9 cellular contexts compared by ENCODE assay signal in genomic region chr4:56129431-56129861, GRCh38.
DNase-seq lines count a peak whose midpoint lies in the region; ATAC-seq and TF ChIP-seq lines count a peak whose summit lies in the region.
"Had no signal": no experiment of that assay in that cellular context is flagged by ENCODE, and none has a peak within 500 bp of the region (broad histone marks: within the 10 kb centered on the region; RNA-seq: fewer than 3 reads in every experiment).

No MANE protein-coding gene starts in this region.

- TF ChIP-seq CTCF in LNCaP clone FGC (IDR thresholded peaks at IDR 0.05; ENCODE audit: control insufficient read depth, extremely low read depth, insufficient read depth) (peak; percentile 62), brain (conservative IDR thresholded peaks at IDR 0.05) (no peak), gastroesophageal sphincter (IDR thresholded peaks at IDR 0.05) (no peak)

- no peak overlapping the region for H3K27ac ChIP-seq in gastroesophageal sphincter

- H3K4me1 Mint-ChIP-seq in brain, result peaks cover 65% of the 10 kb centered on the region

- no peak for ATAC-seq in GM21619 (IDR thresholded peaks at IDR 0.05; ENCODE audit: unreplicated experiment)
- ATAC-seq in gastroesophageal sphincter, result no peak

- no peaks in the 10 kb centered on the region for H3K27me3 ChIP-seq in gastroesophageal sphincter

- H3K4me1 ChIP-seq in gastroesophageal sphincter, result no peaks in the 10 kb centered on the region

- no peaks in the 10 kb centered on the region for H3K9me3 ChIP-seq in gastroesophageal sphincter

- H3K27ac Mint-ChIP-seq in brain, result peak overlapping the region in 4 of 5 experiments; percentile 8 to 72 (median 41)
- H3K27ac Mint-ChIP-seq: B cell had no signal

- H3K36me3 ChIP-seq in gastroesophageal sphincter, result no peaks in the 10 kb centered on the region

- H3K36me3 Mint-ChIP-seq in brain, result peaks cover 23% of the 10 kb centered on the region

- peak; percentile 4 to 55 for DNase-seq in NCI-H526 (lab: John Stamatoyannopoulos, UW)
- DNase-seq in NCI-H526 treated with DMSO at 0.1 percent for 48 hours (lab: John Stamatoyannopoulos, UW), result no peak
- DNase-seq in LNCaP clone FGC (ENCODE audit: low read depth), result peak; percentile 22
- DNase-seq in renal cortical epithelial cell (ENCODE audit: low read depth), result peak; percentile 6
- DNase-seq in SIG-M5 treated with dmso at 0.1 percent for 504 hours (lab: John Stamatoyannopoulos, UW; ENCODE audit: unreplicated experiment), result no peak

- TF ChIP-seq POLR2A in gastroesophageal sphincter (IDR thresholded peaks at IDR 0.05), result no peak

- H3K4me3 ChIP-seq in LNCaP clone FGC (ENCODE audit: low read depth, low read length) (no peak overlapping the region), gastroesophageal sphincter (no peak overlapping the region)

- WGBS in gastroesophageal sphincter (ENCODE audit: low coverage in 1 of 2), 2 donors, result 35 to 70% methylated on average over 4 to 6 of the region's 7 CpGs

- H3K9me3 Mint-ChIP-seq in brain, result no peaks in the 10 kb centered on the region

- no peaks in the 10 kb centered on the region for H3K27me3 Mint-ChIP-seq in brain

- TF ChIP-seq EP300 in gastroesophageal sphincter (IDR thresholded peaks at IDR 0.05), result no peak

- H3K4me3 Mint-ChIP-seq in brain, result no peak overlapping the region
- H3K4me3 Mint-ChIP-seq: B cell had no signal

Comparison
In these comparisons a context has a peak if more than half of its experiments do, and no peak if none do; other contexts are left out.
1. DNase-seq: peak in NCI-H526 (2 of 2), LNCaP clone FGC (single experiment) and renal cortical epithelial cell (single experiment); none in NCI-H526 treated with DMSO at 0.1 percent for 48 hours (single experiment) and SIG-M5 treated with dmso at 0.1 percent for 504 hours (single experiment).